ENCODE assay signal across 25 cellular contexts in genomic region chr6:11793277-11793676, GRCh38. TPM values are rescaled to one million over a fixed set of nuclear protein-coding genes. Genes with fewer than 3 reads are reported as not detected.
"Had no signal": no experiment of that assay in that cellular context is flagged by ENCODE, and none has a peak within 500 bp of the region (broad histone marks: within the 10 kb centered on the region; RNA-seq: fewer than 3 reads in every experiment).

No MANE protein-coding gene starts in this region.

- H3K36me3 ChIP-seq: brain microvascular endothelial cell, cardiac muscle cell had no signal

- H3K4me3 ChIP-seq: cardiac muscle cell had no signal

- H3K4me1 Mint-ChIP-seq: activated B cell treated with CpG ODN at 0.5 μM for 24 hours had no signal

- H3K27ac ChIP-seq: brain microvascular endothelial cell, cardiac muscle cell had no signal

- FAIRE-seq: TTC549 had no signal

- H3K27ac Mint-ChIP-seq: activated B cell treated with CpG ODN at 0.5 μM for 24 hours; activated CD4-positive, alpha-beta T cell treated with anti-CD3 and anti-CD28 coated beads, Interleukin-2, amount 10 ng/mL, durations not matched to agents 24 days and 14 days; activated naive CD4-positive, alpha-beta T cell treated with anti-CD3 and anti-CD28 coated beads for 36 hours; activated naive CD8-positive, alpha-beta T cell; T-helper 1 cell treated with Interleukin-12 subunit alpha and Interleukin-12 subunit beta and Interleukin-4 antibody, amounts not matched to agents 30 μg/mL and 1 μg/mL, for 36 hours had no signal

- ATAC-seq: activated T-cell treated with anti-CD3 and anti-CD28 coated beads, Interleukin-2, amount 50 U/mL, for 4 hours; PC-3 had no signal

- DNase-seq: activated B cell treated with CpG ODN at 0.5 μM for 24 hours; activated CD4-positive, alpha-beta T cell treated with anti-CD3 and anti-CD28 coated beads for 1 hour; activated CD4-positive, alpha-beta T cell treated with anti-CD3 and anti-CD28 coated beads, Interleukin-2, amount 10 ng/mL, durations not matched to agents 24 days and 14 days; activated CD4-positive, alpha-beta T cell treated with anti-CD3 and anti-CD28 coated beads, Interleukin-2, amount 50 U/mL, for 48 hours; activated CD8-positive, alpha-beta memory T cell treated with anti-CD3 and anti-CD28 coated beads for 24 hours; activated gamma-delta T cell; activated naive CD4-positive, alpha-beta T cell treated with anti-CD3 and anti-CD28 coated beads for 36 hours; activated T-cell treated with anti-CD3 and anti-CD28 coated beads, Interleukin-2, amount 50 U/mL, for 4 hours; brain microvascular endothelial cell; KBM-7; NCI-H1048; NCI-H1417; NCI-H1930; NCI-H2107; NCI-H2171 treated with DMSO at 0.1 percent for 48 hours; NCI-H345; NCI-H510A; NCI-H69; PC-3; SHP77 treated with DMSO at 0.1 percent for 48 hours had no signal

- H3K27me3 ChIP-seq: brain microvascular endothelial cell, cardiac muscle cell had no signal

- H3K27me3 Mint-ChIP-seq: activated CD4-positive, alpha-beta T cell treated with anti-CD3 and anti-CD28 coated beads, Interleukin-2, amount 10 ng/mL, durations not matched to agents 24 days and 14 days; activated naive CD8-positive, alpha-beta T cell had no signal

- H3K4me3 Mint-ChIP-seq: activated B cell treated with CpG ODN at 0.5 μM for 24 hours; activated CD4-positive, alpha-beta T cell treated with anti-CD3 and anti-CD28 coated beads, Interleukin-2, amount 10 ng/mL, durations not matched to agents 24 days and 14 days; activated naive CD4-positive, alpha-beta T cell treated with anti-CD3 and anti-CD28 coated beads for 36 hours; activated naive CD8-positive, alpha-beta T cell; activated T-cell treated with anti-CD3 and anti-CD28 coated beads, Interleukin-2, amount 50 U/mL, for 4 hours; T-helper 1 cell treated with Interleukin-12 subunit alpha and Interleukin-12 subunit beta and Interleukin-4 antibody, amounts not matched to agents 30 μg/mL and 1 μg/mL, for 36 hours had no signal

RNA-seq across cellular contexts. Expression of gene ADTRP, which starts 14.7 kb away (rescaled TPM):
- total RNA-seq: cardiac muscle cell, PC-3, SK-MEL-5 had no signal
- polyA plus RNA-seq: cardiac muscle cell had no signal
